In genomic region chr2:185255566-185255965, GRCh38 we compare ENCODE assay signal across 16 cellular contexts.
DNase-seq lines count a peak whose midpoint lies in the region; ATAC-seq, FAIRE-seq and TF ChIP-seq lines count a peak whose summit lies in the region.
"Had no signal": no experiment of that assay in that cellular context is flagged by ENCODE, and none has a peak within 500 bp of the region (broad histone marks: within the 10 kb centered on the region; RNA-seq: fewer than 3 reads in every experiment).

No MANE protein-coding gene starts in this region.

- no peak for TF ChIP-seq CTCF in nephron (IDR thresholded peaks at IDR 0.05; ENCODE audit: unreplicated experiment in 3 of 3)

- DNase-seq in RCC 7860 (ENCODE audit: low spot score) = peak; percentile 61
- DNase-seq in activated CD4-positive, alpha-beta T cell treated with anti-CD3 and anti-CD28 coated beads, Interleukin-2, amount 50 U/mL, for 48 hours = no peak
- no peak for DNase-seq in SIG-M5 treated with dmso at 0.1 percent for 504 hours (lab: John Stamatoyannopoulos, UW; ENCODE audit: unreplicated experiment)
- DNase-seq in AG08395 (ENCODE audit: low spot score) = no peak
- DNase-seq: activated CD8-positive, alpha-beta memory T cell treated with anti-CD3 and anti-CD28 coated beads, Interleukin-2, amount 50 U/mL, for 48 hours; C1 segment of cervical spinal cord; erythroblast; natural killer cell had no signal

- no peaks in the 10 kb centered on the region for H3K4me1 Mint-ChIP-seq in nephron
- H3K4me1 Mint-ChIP-seq: natural killer cell had no signal

- no peak overlapping the region for H3K4me3 Mint-ChIP-seq in nephron
- H3K4me3 Mint-ChIP-seq: natural killer cell; stimulated activated naive CD8-positive, alpha-beta T cell treated with anti-CD3 and anti-CD28 coated beads, Interleukin-15, Interleukin-2, amounts not matched to agents 100 ng/mL and 50 ng/mL, for 24 hours had no signal

- H3K27me3 Mint-ChIP-seq in nephron (ENCODE audit: low read depth) = no peaks in the 10 kb centered on the region
- H3K27me3 Mint-ChIP-seq: stimulated activated naive CD8-positive, alpha-beta T cell treated with anti-CD3 and anti-CD28 coated beads, Interleukin-15, Interleukin-2, amounts not matched to agents 100 ng/mL and 50 ng/mL, for 24 hours had no signal

- peak overlapping the region in 2 of 3 experiments; percentile 71 to 84 for H3K27ac Mint-ChIP-seq in nephron
- H3K27ac Mint-ChIP-seq: activated naive CD4-positive, alpha-beta T cell treated with anti-CD3 and anti-CD28 coated beads, Interleukin-2, amount 50 U/mL, for 72 hours; natural killer cell; stimulated activated naive CD8-positive, alpha-beta T cell treated with anti-CD3 and anti-CD28 coated beads, Interleukin-15, Interleukin-2, amounts not matched to agents 100 ng/mL and 50 ng/mL, for 24 hours had no signal

- ATAC-seq in GM18858 (IDR thresholded peaks at IDR 0.05; ENCODE audit: unreplicated experiment) = peak; percentile 56
- ATAC-seq in HG02763 (IDR thresholded peaks at IDR 0.05; ENCODE audit: unreplicated experiment) = peak; percentile 63
- ATAC-seq in HG02870 (IDR thresholded peaks at IDR 0.05; ENCODE audit: unreplicated experiment) = no peak
- ATAC-seq: activated naive CD4-positive, alpha-beta T cell treated with anti-CD3 and anti-CD28 coated beads, Interleukin-2, amount 50 U/mL, for 72 hours; left lobe of liver; natural killer cell had no signal

- H3K36me3 Mint-ChIP-seq in nephron (ENCODE audit: low read depth) = no peaks in the 10 kb centered on the region
- H3K36me3 Mint-ChIP-seq: activated naive CD4-positive, alpha-beta T cell treated with anti-CD3 and anti-CD28 coated beads, Interleukin-2, amount 50 U/mL, for 72 hours; natural killer cell had no signal

- no peaks in the 10 kb centered on the region for H3K9me3 Mint-ChIP-seq in nephron
- H3K9me3 Mint-ChIP-seq: stimulated activated naive CD8-positive, alpha-beta T cell treated with anti-CD3 and anti-CD28 coated beads, Interleukin-15, Interleukin-2, amounts not matched to agents 100 ng/mL and 50 ng/mL, for 24 hours had no signal

- peak; percentile 78 for FAIRE-seq in RCC 7860 (lab: Jason Lieb, UNC)
- FAIRE-seq: G401.6 had no signal
